1 cellular context compared by ENCODE assay signal in genomic region chr1:35788139-35788538, GRCh38.
A peak's percentile ranks its signal among the peaks of the same experiment; 100 is the strongest.
TF ChIP-seq lines count a peak whose summit lies in the region.

No MANE protein-coding gene starts in this region.

TF ChIP-seq in K562, 482 proteins besides CTCF, POLR2A, EP300 and RAD21 (continued from another document):
- TF ChIP-seq NCOR1 (IDR thresholded peaks at IDR 0.05) (peak; percentile 50; the same call in 1 of the 2 replicates), CBFA2T2 (conservative IDR thresholded peaks at IDR 0.05) (peak; percentile 49), TAL1 (IDR thresholded peaks at IDR 0.05) (0 out of 2 replicates have a peak, but pooled peaks have one; percentile 24)
